Comparison of ENCODE assay signal across 23 cellular contexts in genomic region chrX:30702736-30703135, GRCh38. TPM values are rescaled to one million over a fixed set of nuclear protein-coding genes. Genes with fewer than 3 reads are reported as not detected.
A peak's percentile ranks its signal among the peaks of the same experiment; 100 is the strongest.
DNase-seq lines count a peak whose midpoint lies in the region; ATAC-seq and TF ChIP-seq lines count a peak whose summit lies in the region.
"Had no signal": no experiment of that assay in that cellular context is flagged by ENCODE, and none has a peak within 500 bp of the region (broad histone marks: within the 10 kb centered on the region; RNA-seq: fewer than 3 reads in every experiment).

No MANE protein-coding gene starts in this region.

- no peak overlapping the region for H3K23ac ChIP-seq in mesendoderm (ENCODE audit: low read length)

- H3K27ac ChIP-seq in mesendoderm (ENCODE audit: low read depth, low read length), result no peak overlapping the region
- H3K27ac ChIP-seq in upper lobe of left lung, result no peak overlapping the region
- H3K27ac ChIP-seq: BLaER1 treated with 17β-estradiol and CSF1 and Interleukin-3, amounts not matched to agents 10 nM and 100 nM; epithelial cell of prostate; left lung; PC-9 had no signal

- no peak overlapping the region for H3K18ac ChIP-seq in mesendoderm (ENCODE audit: low read length)

- H3K4me2 ChIP-seq in mesendoderm (ENCODE audit: low read length), result no peak overlapping the region
- H3K4me2 ChIP-seq: BLaER1 treated with 17β-estradiol and CSF1 and Interleukin-3, amounts not matched to agents 10 nM and 100 nM; PC-9 had no signal

- DNase-seq in AG09309 (ENCODE audit: low read depth), result peak; percentile 40
- DNase-seq in HT1080 (ENCODE audit: low read depth), result peak; percentile 21
- peak; percentile 49 to 74 for DNase-seq in cardiac fibroblast (ENCODE audit: low read depth in 2 of 2)
- DNase-seq in mesendoderm, result peak; percentile 1
- no peak for DNase-seq in upper lobe of left lung
- no peak for DNase-seq in islet precursor cell
- DNase-seq in left colon, result no peak
- DNase-seq in stimulated activated naive CD8-positive, alpha-beta T cell treated with anti-CD3 and anti-CD28 coated beads, Interleukin-15, Interleukin-2, amounts not matched to agents 100 U/mL and 50 U/mL, for 24 hours, result no peak
- DNase-seq: activated CD4-positive, alpha-beta T cell treated with anti-CD3 and anti-CD28 coated beads, Interleukin-2, amount 50 U/mL, for 48 hours; anterior cingulate cortex; cortex of kidney; DMS79; hypothalamus; left lung; MM.1S; NCI-H2029 treated with DMSO at 0.1 percent for 48 hours; NCI-H69; PC-9; posterior cingulate gyrus; stimulated activated CD4-positive, alpha-beta T cell treated with anti-CD3 and anti-CD28 coated beads, Interleukin-12 subunit alpha, Interleukin-12 subunit beta, amount 100 ng/mL, for 4 hours; stimulated activated naive CD8-positive, alpha-beta T cell treated with anti-CD3 and anti-CD28 coated beads, Interleukin-15, amount 100 ng/mL, for 72 hours had no signal

- no peaks in the 10 kb centered on the region for H3K36me3 ChIP-seq in mesendoderm (ENCODE audit: control insufficient read depth, insufficient read depth, low read length)
- no peaks in the 10 kb centered on the region for H3K36me3 ChIP-seq in upper lobe of left lung

- H2BK120ac ChIP-seq in mesendoderm (ENCODE audit: low read depth, low read length), result no peak overlapping the region

- TF ChIP-seq EP300 in upper lobe of left lung (IDR thresholded peaks at IDR 0.05), result no peak

- no peaks in the 10 kb centered on the region for H3K79me2 ChIP-seq in mesendoderm (ENCODE audit: control insufficient read depth, insufficient read depth, low read length)

- no peak overlapping the region for H2BK5ac ChIP-seq in mesendoderm (ENCODE audit: low read length)

- H3K4me3 ChIP-seq in AG09309 (ENCODE audit: control insufficient read depth, low read depth, low read length) (no peak overlapping the region), cardiac fibroblast (replicated peaks in 1 of 2; ENCODE audit: low read depth in 2 of 2, low read length in 2 of 2) (no peak overlapping the region), mesendoderm (ENCODE audit: low read length) (no peak overlapping the region), upper lobe of left lung (no peak overlapping the region)
- H3K4me3 ChIP-seq: BLaER1 treated with 17β-estradiol and CSF1 and Interleukin-3, amounts not matched to agents 10 nM and 100 nM; left lung; PC-9 had no signal

- no peaks in the 10 kb centered on the region for H3K27me3 ChIP-seq in mesendoderm (ENCODE audit: insufficient read depth, low read length, poor library complexity)
- no peaks in the 10 kb centered on the region for H3K27me3 ChIP-seq in upper lobe of left lung
- H3K27me3 ChIP-seq: BLaER1 treated with 17β-estradiol and CSF1 and Interleukin-3, amounts not matched to agents 10 nM and 100 nM; left lung had no signal

- H3K79me1 ChIP-seq in mesendoderm (ENCODE audit: low read length), result no peaks in the 10 kb centered on the region

- H4K5ac ChIP-seq in mesendoderm (ENCODE audit: low read length), result no peak overlapping the region

- H3K9me3 ChIP-seq in upper lobe of left lung, result no peaks in the 10 kb centered on the region
- H3K9me3 ChIP-seq: BLaER1 treated with 17β-estradiol and CSF1 and Interleukin-3, amounts not matched to agents 10 nM and 100 nM; left lung had no signal

- no peak overlapping the region for H4K8ac ChIP-seq in mesendoderm (ENCODE audit: low read depth, low read length)

- no peak overlapping the region for H2AK5ac ChIP-seq in mesendoderm (ENCODE audit: low read length)

- TF ChIP-seq CTCF in AG09309 (IDR thresholded peaks at IDR 0.05; ENCODE audit: control insufficient read depth, insufficient read depth, low read depth, low read length, missing control alignments), result no peak
- no peak for TF ChIP-seq CTCF in cardiac fibroblast (IDR thresholded peaks at IDR 0.05; ENCODE audit: low read depth, low read length)
- no peak for TF ChIP-seq CTCF in upper lobe of left lung (IDR thresholded peaks at IDR 0.05)

- ATAC-seq in upper lobe of left lung (ENCODE audit: low FRiP score in 2 of 2) (no peak), left colon (no peak)
- no peak for ATAC-seq in stimulated activated naive CD8-positive, alpha-beta T cell treated with anti-CD3 and anti-CD28 coated beads, Interleukin-15, Interleukin-2, amounts not matched to agents 100 U/mL and 50 U/mL, for 24 hours
- ATAC-seq: left lung; stimulated activated naive CD8-positive, alpha-beta T cell treated with anti-CD3 and anti-CD28 coated beads, Interleukin-15, amount 100 ng/mL, for 72 hours had no signal

- no CpG with 5 or more reads among the region's 2 CpGs for WGBS in mesendoderm (ENCODE audit: extremely low coverage, insufficient coverage, low lambda C conversion rate)
- WGBS in upper lobe of left lung, 2 donors, result 64 to 65% methylated on average over 2 of the region's 2 CpGs

- intact Hi-C loops in left colon (cut with DNase I, micrococcal nuclease), result no loop called here

- no peak for TF ChIP-seq POLR2A in upper lobe of left lung (IDR thresholded peaks at IDR 0.05)

- no peak overlapping the region for H3K4ac ChIP-seq in mesendoderm (ENCODE audit: low read depth, low read length)

- no peak overlapping the region for H3K9ac ChIP-seq in mesendoderm (ENCODE audit: low read length)
- H3K9ac ChIP-seq: BLaER1 treated with 17β-estradiol and CSF1 and Interleukin-3, amounts not matched to agents 10 nM and 100 nM had no signal

- no peak overlapping the region for H2BK15ac ChIP-seq in mesendoderm (replicated peaks; ENCODE audit: low read depth)

- H3K56ac ChIP-seq in mesendoderm (ENCODE audit: low read length), result no peak overlapping the region

- no peaks in the 10 kb centered on the region for H3K4me1 ChIP-seq in mesendoderm (ENCODE audit: control insufficient read depth, low read depth, low read length)
- no peaks in the 10 kb centered on the region for H3K4me1 ChIP-seq in upper lobe of left lung
- H3K4me1 ChIP-seq: BLaER1 treated with 17β-estradiol and CSF1 and Interleukin-3, amounts not matched to agents 10 nM and 100 nM; left lung had no signal

RNA-seq across cellular contexts. Expression of gene GK, which starts 49.5 kb away (rescaled TPM):
- 5.6 and 7.8 TPM in 2 replicates for total RNA-seq in HT1080 (2014; rRNA removed; shearing (Covaris generic))
- 4.7 and 4.8 TPM in 2 replicates for polyA plus RNA-seq in HT1080 (2015; cell fraction: cytosol; rRNA removed)
- polyA plus RNA-seq in HT1080 (2015; cell fraction: nucleus; rRNA removed), result 11.2 and 18.2 TPM in 2 replicates
- polyA plus RNA-seq in mesendoderm (2013, experiment 1 of 2), result 3.2 TPM
- polyA plus RNA-seq in mesendoderm (2013, experiment 2 of 2), result 3.6 TPM
- total RNA-seq in upper lobe of left lung (10 to 100 TPM; 19.6 to 63.9 (median 32.2) TPM), left colon (10 to 100 TPM; 28.2 to 58.9 TPM)

Comparison
In these comparisons a context has a peak if more than half of its experiments do, and no peak if none do; other contexts are left out.
1. DNase-seq: peak in AG09309 (single experiment), HT1080 (single experiment), cardiac fibroblast (2 of 2) and mesendoderm (single experiment); none in upper lobe of left lung (0 of 2), islet precursor cell (single experiment), left colon (0 of 2) and stimulated activated naive CD8-positive, alpha-beta T cell treated with anti-CD3 and anti-CD28 coated beads, Interleukin-15, Interleukin-2, amounts not matched to agents 100 U/mL and 50 U/mL, for 24 hours (single experiment).